In genomic region chr6:168365422-168366165, GRCh38 we compare ENCODE assay signal across 27 cellular contexts. TPM values are rescaled to one million over a fixed set of nuclear protein-coding genes. Genes with fewer than 3 reads are reported as not detected.
"Had no signal": no experiment of that assay in that cellular context is flagged by ENCODE, and none has a peak within 500 bp of the region (broad histone marks: within the 10 kb centered on the region; RNA-seq: fewer than 3 reads in every experiment).

No MANE protein-coding gene starts in this region.

- H3K4me2 ChIP-seq: SK-N-SH had no signal

- H3K36me3 Mint-ChIP-seq: activated CD4-positive, alpha-beta memory T cell treated with anti-CD3 and anti-CD28 coated beads for 36 hours; activated naive CD4-positive, alpha-beta T cell treated with anti-CD3 and anti-CD28 coated beads, Interleukin-2, amount 50 U/mL, for 24 hours had no signal

- H3K27me3 ChIP-seq: MG63 had no signal

- H3K4me3 Mint-ChIP-seq: activated CD4-positive, alpha-beta memory T cell treated with anti-CD3 and anti-CD28 coated beads for 36 hours; activated CD4-positive, alpha-beta T cell treated with anti-CD3 and anti-CD28 coated beads, Interleukin-2, amount 10 ng/mL, durations not matched to agents 7 days and 5 days; activated naive CD4-positive, alpha-beta T cell treated with anti-CD3 and anti-CD28 coated beads, Interleukin-2, amount 50 U/mL, for 24 hours; activated T-cell treated with anti-CD3 and anti-CD28 coated beads, Interleukin-2, amount 50 U/mL, for 72 hours had no signal

- H3K4me3 ChIP-seq: MG63, SJCRH30 had no signal

- H3K4me1 ChIP-seq: SJCRH30 had no signal

- H3K27ac ChIP-seq: SJCRH30, VCaP had no signal

- H3K36me3 ChIP-seq: MG63, SJCRH30 had no signal

- DNase-seq: activated CD4-positive, alpha-beta memory T cell treated with anti-CD3 and anti-CD28 coated beads for 36 hours; activated CD4-positive, alpha-beta T cell treated with anti-CD3 and anti-CD28 coated beads, Interleukin-2, amount 10 ng/mL, durations not matched to agents 7 days and 5 days; activated CD4-positive, CD25-positive, alpha-beta regulatory T cell; activated naive CD4-positive, alpha-beta T cell; activated T-cell treated with anti-CD3 and anti-CD28 coated beads for 4 hours; activated T-cell treated with anti-CD3 and anti-CD28 coated beads, Interleukin-2, amount 50 U/mL, for 72 hours; MG63; MV-4-11; NCI-H1092 treated with DMSO at 0.1 percent for 48 hours; NCI-H1417 treated with DMSO at 0.1 percent for 48 hours; NCI-H1694; NCI-H2029; NCI-H2107; NCI-H2171 treated with DMSO at 0.1 percent for 48 hours; NCI-H345; NCI-H510A; NCI-H526 treated with DMSO at 0.1 percent for 48 hours; NCI-H82; SJCRH30; SK-N-SH; T-helper 1 cell had no signal

- H3K9me3 ChIP-seq: SJCRH30, SK-N-SH had no signal

- ATAC-seq: activated T-cell treated with anti-CD3 and anti-CD28 coated beads, Interleukin-2, amount 50 U/mL, for 72 hours had no signal

- H3K27ac Mint-ChIP-seq: activated CD4-positive, alpha-beta memory T cell treated with anti-CD3 and anti-CD28 coated beads for 36 hours; activated CD4-positive, alpha-beta T cell treated with anti-CD3 and anti-CD28 coated beads, Interleukin-2, amount 10 ng/mL, durations not matched to agents 7 days and 5 days; activated naive CD4-positive, alpha-beta T cell treated with anti-CD3 and anti-CD28 coated beads, Interleukin-2, amount 50 U/mL, for 24 hours; activated T-cell treated with anti-CD3 and anti-CD28 coated beads, Interleukin-2, amount 50 U/mL, for 72 hours; activated T-helper 2 cell treated with anti-CD3 and anti-CD28 coated beads, Interferon-gamma antibody, Interleukin-2, Interleukin-4, amounts not matched to agents 10 μg/mL and 5 μg/mL and 100 μg/mL, durations not matched to agents 14 hours and 24 hours and 36 hours had no signal

- H3K9me3 Mint-ChIP-seq: activated CD4-positive, alpha-beta memory T cell treated with anti-CD3 and anti-CD28 coated beads for 36 hours; activated CD4-positive, alpha-beta T cell treated with anti-CD3 and anti-CD28 coated beads, Interleukin-2, amount 10 ng/mL, durations not matched to agents 7 days and 5 days; activated T-helper 2 cell treated with anti-CD3 and anti-CD28 coated beads, Interferon-gamma antibody, Interleukin-2, Interleukin-4, amounts not matched to agents 10 μg/mL and 5 μg/mL and 100 μg/mL, durations not matched to agents 14 hours and 24 hours and 36 hours had no signal

RNA-seq across cellular contexts. Expression of gene DACT2, which starts 46.0 kb away (rescaled TPM):
- total RNA-seq: activated CD4-positive, alpha-beta memory T cell treated with anti-CD3 and anti-CD28 coated beads for 36 hours; activated CD8-positive, alpha-beta memory T cell treated with anti-CD3 and anti-CD28 coated beads for 36 hours; OCI-LY7; RPMI7951; SJCRH30 had no signal
- polyA plus RNA-seq: SK-N-SH had no signal
